In the genomic region with DNA sequence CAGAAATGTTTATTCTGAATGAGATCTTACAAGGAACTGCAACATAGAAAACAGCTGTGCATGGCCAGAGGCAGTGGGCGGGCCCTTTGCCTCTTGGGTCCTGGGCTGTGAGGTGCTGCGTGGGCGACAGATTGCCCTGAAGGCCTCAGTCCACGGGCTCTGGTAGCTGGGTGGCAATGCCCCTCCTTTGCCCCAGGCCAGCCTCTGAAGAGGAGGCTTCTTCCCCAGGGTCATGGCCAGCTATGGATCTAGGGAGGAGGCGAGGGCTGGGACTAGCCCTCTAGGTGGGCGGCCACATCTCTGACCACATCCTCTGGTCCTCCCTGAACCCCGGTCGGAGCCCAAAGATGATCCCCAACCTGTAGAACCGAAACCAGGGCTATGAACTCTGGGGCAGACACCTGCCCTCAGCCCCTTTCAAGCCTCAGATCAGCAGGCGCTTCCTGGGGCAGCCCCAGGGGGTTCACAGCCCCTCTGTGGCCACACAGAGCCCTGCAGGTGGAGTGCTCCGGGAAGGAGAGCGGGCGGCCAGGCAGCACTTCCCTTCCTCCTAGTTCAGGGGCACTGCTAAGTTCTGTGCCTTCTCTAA, we compare ENCODE assay signal across 1 cellular context.
TF ChIP-seq lines count a peak whose summit lies in the region.

No MANE protein-coding gene starts in this region.

TF ChIP-seq in H1, 55 proteins besides CTCF, POLR2A, EP300 and RAD21:
- TF ChIP-seq TCF12 (IDR thresholded peaks at IDR 0.05; ENCODE audit: low read depth, low read length): no peak
- no peak for TF ChIP-seq SRF (IDR thresholded peaks at IDR 0.05; ENCODE audit: low read depth, low read length)
- no peak for TF ChIP-seq SUZ12 (IDR thresholded peaks at IDR 0.05; ENCODE audit: low read length)
- TF ChIP-seq SP2 (IDR thresholded peaks at IDR 0.05; ENCODE audit: low read length): no peak
- TF ChIP-seq RBBP5 (IDR thresholded peaks at IDR 0.05; ENCODE audit: borderline replicate concordance, low read depth, low read length): no peak
- TF ChIP-seq, protein P1, sequence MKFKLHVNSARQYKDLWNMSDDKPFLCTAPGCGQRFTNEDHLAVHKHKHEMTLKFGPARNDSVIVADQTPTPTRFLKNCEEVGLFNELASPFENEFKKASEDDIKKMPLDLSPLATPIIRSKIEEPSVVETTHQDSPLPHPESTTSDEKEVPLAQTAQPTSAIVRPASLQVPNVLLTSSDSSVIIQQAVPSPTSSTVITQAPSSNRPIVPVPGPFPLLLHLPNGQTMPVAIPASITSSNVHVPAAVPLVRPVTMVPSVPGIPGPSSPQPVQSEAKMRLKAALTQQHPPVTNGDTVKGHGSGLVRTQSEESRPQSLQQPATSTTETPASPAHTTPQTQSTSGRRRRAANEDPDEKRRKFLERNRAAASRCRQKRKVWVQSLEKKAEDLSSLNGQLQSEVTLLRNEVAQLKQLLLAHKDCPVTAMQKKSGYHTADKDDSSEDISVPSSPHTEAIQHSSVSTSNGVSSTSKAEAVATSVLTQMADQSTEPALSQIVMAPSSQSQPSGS (IDR thresholded peaks at IDR 0.05; ENCODE audit: low read length): no peak
- TF ChIP-seq KDM1A (IDR thresholded peaks at IDR 0.05; ENCODE audit: borderline replicate concordance, low read length): no peak
